In genomic region chrX:137926090-137926489, GRCh38 we compare ENCODE assay signal across 11 cellular contexts.
DNase-seq lines count a peak whose midpoint lies in the region; ATAC-seq and TF ChIP-seq lines count a peak whose summit lies in the region.
"Had no signal": no experiment of that assay in that cellular context is flagged by ENCODE, and none has a peak within 500 bp of the region (broad histone marks: within the 10 kb centered on the region; RNA-seq: fewer than 3 reads in every experiment).

No MANE protein-coding gene starts in this region.

- no peaks in the 10 kb centered on the region for H3K27me3 Mint-ChIP-seq in WTC11 (ENCODE audit: low read depth)
- no peaks in the 10 kb centered on the region for H3K27me3 Mint-ChIP-seq in nephron (ENCODE audit: low read depth)
- H3K27me3 Mint-ChIP-seq in CD14-positive monocyte (ENCODE audit: low read depth in 3 of 3) = peaks cover 0 to 1% (median 0%) of the 10 kb centered on the region in 3 donors

- ATAC-seq in WTC11 = peak; percentile 68
- ATAC-seq in HG03039 (IDR thresholded peaks at IDR 0.05; ENCODE audit: unreplicated experiment) = no peak
- no peak for ATAC-seq in GM21526 (IDR thresholded peaks at IDR 0.05; ENCODE audit: low FRiP score, unreplicated experiment)

- no peaks in the 10 kb centered on the region for H3K9me3 Mint-ChIP-seq in WTC11
- no peaks in the 10 kb centered on the region for H3K9me3 Mint-ChIP-seq in nephron
- no peaks in the 10 kb centered on the region for H3K9me3 Mint-ChIP-seq in CD14-positive monocyte

- no peak overlapping the region for H3K4me3 ChIP-seq in GM12875 (ENCODE audit: low read depth, low read length)
- H3K4me3 ChIP-seq: skin epidermis had no signal

- H3K4me1 Mint-ChIP-seq in WTC11 = peaks cover 31% of the 10 kb centered on the region
- no peaks in the 10 kb centered on the region for H3K4me1 Mint-ChIP-seq in nephron
- H3K4me1 Mint-ChIP-seq in CD14-positive monocyte = no peaks in the 10 kb centered on the region

- no peak overlapping the region for H3K4me3 Mint-ChIP-seq in WTC11
- H3K4me3 Mint-ChIP-seq in nephron = no peak overlapping the region
- no peak overlapping the region for H3K4me3 Mint-ChIP-seq in CD14-positive monocyte

- POLR2A ChIA-PET in WTC11 (lab: Charles Lee) = interaction anchor here (0.9 kb wide), 1 partner anchor 350 kb away, joined by 5 read pairs; no protein-coding TSS in a partner anchor

- TF ChIP-seq CTCF in GM12875 (IDR thresholded peaks at IDR 0.05; ENCODE audit: borderline replicate concordance, insufficient read depth, low read depth, low read length) = peak; percentile 4; the same call in 1 of the 2 replicates
- TF ChIP-seq CTCF in WTC11 (IDR thresholded peaks at IDR 0.05) = 0 out of 2 replicates have a peak, but pooled peaks have one; percentile 27
- peak; percentile 33 to 65 (median 39) for TF ChIP-seq CTCF in nephron (IDR thresholded peaks at IDR 0.05; ENCODE audit: unreplicated experiment in 3 of 3)
- no peak for TF ChIP-seq CTCF in CD14-positive monocyte (IDR thresholded peaks at IDR 0.05)

- intact Hi-C loops in CD14-positive monocyte (cut with micrococcal nuclease) = no loop called here

- DNase-seq in NCI-H1105 (lab: John Stamatoyannopoulos, UW) = peak; percentile 18
- DNase-seq in WTC11 (ENCODE audit: low spot score) = peak; percentile 19
- DNase-seq in NCI-H2227 treated with DMSO at 0.1 percent for 48 hours (lab: John Stamatoyannopoulos, UW) = no peak
- no peak for DNase-seq in CD14-positive monocyte (ENCODE audit: low spot score)
- DNase-seq: activated CD4-positive, alpha-beta T cell treated with anti-CD3 and anti-CD28 coated beads, Interleukin-2, amount 50 U/mL, for 1 hour; mammary epithelial cell had no signal

- CTCF ChIA-PET in WTC11 (lab: Charles Lee) = interaction anchor here (0.7 to 3.0 kb wide), 19 partner anchors 10 to 759 kb away, joined by 3 to 21 read pairs (median 4); no protein-coding TSS in a partner anchor

- H3K27ac Mint-ChIP-seq in WTC11 (no peak overlapping the region), nephron (no peak overlapping the region), CD14-positive monocyte (no peak overlapping the region)

- H3K36me3 Mint-ChIP-seq in WTC11 = no peaks in the 10 kb centered on the region
- no peaks in the 10 kb centered on the region for H3K36me3 Mint-ChIP-seq in nephron (ENCODE audit: low read depth)
- H3K36me3 Mint-ChIP-seq in CD14-positive monocyte = no peaks in the 10 kb centered on the region

TF ChIP-seq in WTC11, 78 proteins besides CTCF, POLR2A, EP300 and RAD21:
- TF ChIP-seq, protein P1, sequence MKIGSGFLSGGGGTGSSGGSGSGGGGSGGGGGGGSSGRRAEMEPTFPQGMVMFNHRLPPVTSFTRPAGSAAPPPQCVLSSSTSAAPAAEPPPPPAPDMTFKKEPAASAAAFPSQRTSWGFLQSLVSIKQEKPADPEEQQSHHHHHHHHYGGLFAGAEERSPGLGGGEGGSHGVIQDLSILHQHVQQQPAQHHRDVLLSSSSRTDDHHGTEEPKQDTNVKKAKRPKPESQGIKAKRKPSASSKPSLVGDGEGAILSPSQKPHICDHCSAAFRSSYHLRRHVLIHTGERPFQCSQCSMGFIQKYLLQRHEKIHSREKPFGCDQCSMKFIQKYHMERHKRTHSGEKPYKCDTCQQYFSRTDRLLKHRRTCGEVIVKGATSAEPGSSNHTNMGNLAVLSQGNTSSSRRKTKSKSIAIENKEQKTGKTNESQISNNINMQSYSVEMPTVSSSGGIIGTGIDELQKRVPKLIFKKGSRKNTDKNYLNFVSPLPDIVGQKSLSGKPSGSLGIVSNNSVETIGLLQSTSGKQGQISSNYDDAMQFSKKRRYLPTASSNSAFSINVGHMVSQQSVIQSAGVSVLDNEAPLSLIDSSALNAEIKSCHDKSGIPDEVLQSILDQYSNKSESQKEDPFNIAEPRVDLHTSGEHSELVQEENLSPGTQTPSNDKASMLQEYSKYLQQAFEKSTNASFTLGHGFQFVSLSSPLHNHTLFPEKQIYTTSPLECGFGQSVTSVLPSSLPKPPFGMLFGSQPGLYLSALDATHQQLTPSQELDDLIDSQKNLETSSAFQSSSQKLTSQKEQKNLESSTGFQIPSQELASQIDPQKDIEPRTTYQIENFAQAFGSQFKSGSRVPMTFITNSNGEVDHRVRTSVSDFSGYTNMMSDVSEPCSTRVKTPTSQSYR (CRISPR knock-in tag; IDR thresholded peaks at IDR 0.05) = no peak
- TF ChIP-seq SP1 (CRISPR knock-in tag; conservative IDR thresholded peaks at IDR 0.05) = no peak

Comparison
In these comparisons a context has a peak if more than half of its experiments do, and no peak if none do; other contexts are left out.
1. DNase-seq: peak in NCI-H1105 (single experiment) and WTC11 (single experiment); none in NCI-H2227 treated with DMSO at 0.1 percent for 48 hours (single experiment) and CD14-positive monocyte (single experiment).